Comparison of ENCODE assay signal across 12 cellular contexts in the genomic region with DNA sequence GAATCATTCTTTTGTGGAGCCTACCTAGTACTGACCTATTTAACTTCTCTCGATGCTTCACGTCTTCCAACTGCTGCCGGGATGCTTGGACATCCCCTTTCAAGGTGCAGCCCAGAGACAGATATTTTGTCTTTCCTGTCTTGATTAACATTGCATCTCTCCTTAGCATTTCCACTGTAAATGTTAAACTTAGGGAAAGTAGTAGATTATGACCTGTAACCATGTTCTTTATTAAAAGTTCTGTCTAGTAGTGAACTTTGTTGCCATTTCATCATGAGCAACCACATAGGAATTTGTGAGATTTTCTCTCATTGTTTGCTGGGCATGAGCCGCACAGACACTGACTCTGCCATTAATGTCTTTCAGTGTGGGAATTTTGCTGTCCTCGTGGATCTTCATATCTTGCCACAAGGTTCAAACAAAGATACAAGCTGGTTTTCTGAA.
DNase-seq lines count a peak whose midpoint lies in the region; ATAC-seq and TF ChIP-seq lines count a peak whose summit lies in the region.
"Had no signal": no experiment of that assay in that cellular context is flagged by ENCODE, and none has a peak within 500 bp of the region (broad histone marks: within the 10 kb centered on the region; RNA-seq: fewer than 3 reads in every experiment).

No MANE protein-coding gene starts in this region.

- in situ Hi-C loops in GM23248 (cut with MboI), result loop anchor here (25.0 kb wide), 1 partner anchor 706 kb away; no protein-coding TSS in a partner anchor

- H3K9ac ChIP-seq in GM23248, result no peak overlapping the region
- no peak overlapping the region for H3K9ac ChIP-seq in smooth muscle cell (ENCODE audit: low read depth)

- no peak for ATAC-seq in GM21447 (IDR thresholded peaks at IDR 0.05; ENCODE audit: unreplicated experiment)
- ATAC-seq in GM21390 (IDR thresholded peaks at IDR 0.05; ENCODE audit: unreplicated experiment), result no peak
- no peak for ATAC-seq in stimulated activated naive CD8-positive, alpha-beta T cell treated with anti-CD3 and anti-CD28 coated beads, Interleukin-15, Interleukin-2, amounts not matched to agents 100 U/mL and 50 U/mL, for 24 hours
- ATAC-seq: activated CD8-positive, alpha-beta T cell treated with anti-CD3 and anti-CD28 coated beads, Interleukin-2, amount 10 ng/mL, durations not matched to agents 7 days and 5 days; T-cell had no signal

- H3K36me3 ChIP-seq in GM23248 (ENCODE audit: low read depth) (no peaks in the 10 kb centered on the region), smooth muscle cell (ENCODE audit: low read depth) (no peaks in the 10 kb centered on the region)

- H3F3A ChIP-seq in GM23248 (ENCODE audit: insufficient read depth) (peaks cover 18% of the 10 kb centered on the region), smooth muscle cell (ENCODE audit: low read depth) (no peaks in the 10 kb centered on the region)

- no peaks in the 10 kb centered on the region for H4K20me1 ChIP-seq in GM23248 (ENCODE audit: insufficient read depth)
- H4K20me1 ChIP-seq in smooth muscle cell (ENCODE audit: low read depth), result no peaks in the 10 kb centered on the region

- no peaks in the 10 kb centered on the region for H3K9me2 ChIP-seq in GM23248 (ENCODE audit: insufficient read depth)

- peak overlapping the region; percentile 17; the same call in 1 of the 2 replicates for H3K27ac ChIP-seq in GM23248
- peak overlapping the region; percentile 29 for H3K27ac ChIP-seq in smooth muscle cell (ENCODE audit: low read depth)

- H3K27me3 ChIP-seq in GM23248 (replicated peaks; ENCODE audit: insufficient read depth) (no peaks in the 10 kb centered on the region), smooth muscle cell (ENCODE audit: low read depth) (no peaks in the 10 kb centered on the region)

- H3K4me3 ChIP-seq in GM23248, result no peak overlapping the region
- H3K4me3 ChIP-seq in fibroblast of villous mesenchyme (ENCODE audit: low read depth, low read length), result no peak overlapping the region
- H3K4me3 ChIP-seq in smooth muscle cell, result no peak overlapping the region

- TF ChIP-seq CTCF in fibroblast of villous mesenchyme (IDR thresholded peaks at IDR 0.05; ENCODE audit: insufficient read depth, low read depth, low read length), result no peak
- no peak for TF ChIP-seq CTCF in smooth muscle cell (IDR thresholded peaks at IDR 0.05; ENCODE audit: borderline replicate concordance, insufficient read depth, poor library complexity, severe bottlenecking)

- peak; percentile 71 for DNase-seq in GM23248
- DNase-seq in amniotic stem cell (lab: John Stamatoyannopoulos, UW), result peak; percentile 24
- DNase-seq in fibroblast of villous mesenchyme (ENCODE audit: low read depth), result peak; percentile 37
- DNase-seq in smooth muscle cell (lab: John Stamatoyannopoulos, UW; ENCODE audit: unreplicated experiment), result no peak
- no peak for DNase-seq in OCI-M1 (lab: John Stamatoyannopoulos, UW)
- DNase-seq in stimulated activated naive CD8-positive, alpha-beta T cell treated with anti-CD3 and anti-CD28 coated beads, Interleukin-15, Interleukin-2, amounts not matched to agents 100 U/mL and 50 U/mL, for 24 hours, result no peak
- DNase-seq: activated CD8-positive, alpha-beta T cell treated with anti-CD3 and anti-CD28 coated beads, Interleukin-2, amount 10 ng/mL, durations not matched to agents 7 days and 5 days; COR-L47; nucleus accumbens; T-cell had no signal

- H3K4me1 ChIP-seq in GM23248 (ENCODE audit: insufficient read depth), result peaks cover 24% of the 10 kb centered on the region
- H3K4me1 ChIP-seq in smooth muscle cell (ENCODE audit: low read depth), result peaks cover 35% of the 10 kb centered on the region

- H3K9me3 ChIP-seq in GM23248 (ENCODE audit: low read depth) (no peaks in the 10 kb centered on the region), smooth muscle cell (replicated peaks; ENCODE audit: low read depth) (no peaks in the 10 kb centered on the region)

- no peak overlapping the region for H2AFZ ChIP-seq in GM23248
- H2AFZ ChIP-seq in smooth muscle cell (ENCODE audit: low read depth), result no peak overlapping the region

- no peaks in the 10 kb centered on the region for H3K79me2 ChIP-seq in GM23248 (ENCODE audit: insufficient read depth)
- H3K79me2 ChIP-seq in smooth muscle cell (ENCODE audit: low read depth), result peaks cover 3% of the 10 kb centered on the region

- H3K4me2 ChIP-seq in GM23248 (ENCODE audit: unreplicated experiment), result peak overlapping the region; percentile 39
- H3K4me2 ChIP-seq in smooth muscle cell, result peak overlapping the region; percentile 56

- 52 to 57% methylated on average over 5 of the region's 5 CpGs for WGBS in GM23248 (ENCODE audit: low coverage in 1 of 2, low lambda C conversion rate in 2 of 2, missing lambda C conversion rate in 2 of 2), 2 experiments
- 50% methylated on average over 5 of the region's 5 CpGs for WGBS in smooth muscle cell (ENCODE audit: low lambda C conversion rate)

Comparison
In these comparisons a context has a peak if more than half of its experiments do, and no peak if none do; other contexts are left out.
1. DNase-seq: peak in GM23248 (single experiment), amniotic stem cell (single experiment) and fibroblast of villous mesenchyme (single experiment); none in smooth muscle cell (single experiment), OCI-M1 (single experiment) and stimulated activated naive CD8-positive, alpha-beta T cell treated with anti-CD3 and anti-CD28 coated beads, Interleukin-15, Interleukin-2, amounts not matched to agents 100 U/mL and 50 U/mL, for 24 hours (single experiment).